Comparison of ENCODE assay signal across 8 cellular contexts in the genomic region with DNA sequence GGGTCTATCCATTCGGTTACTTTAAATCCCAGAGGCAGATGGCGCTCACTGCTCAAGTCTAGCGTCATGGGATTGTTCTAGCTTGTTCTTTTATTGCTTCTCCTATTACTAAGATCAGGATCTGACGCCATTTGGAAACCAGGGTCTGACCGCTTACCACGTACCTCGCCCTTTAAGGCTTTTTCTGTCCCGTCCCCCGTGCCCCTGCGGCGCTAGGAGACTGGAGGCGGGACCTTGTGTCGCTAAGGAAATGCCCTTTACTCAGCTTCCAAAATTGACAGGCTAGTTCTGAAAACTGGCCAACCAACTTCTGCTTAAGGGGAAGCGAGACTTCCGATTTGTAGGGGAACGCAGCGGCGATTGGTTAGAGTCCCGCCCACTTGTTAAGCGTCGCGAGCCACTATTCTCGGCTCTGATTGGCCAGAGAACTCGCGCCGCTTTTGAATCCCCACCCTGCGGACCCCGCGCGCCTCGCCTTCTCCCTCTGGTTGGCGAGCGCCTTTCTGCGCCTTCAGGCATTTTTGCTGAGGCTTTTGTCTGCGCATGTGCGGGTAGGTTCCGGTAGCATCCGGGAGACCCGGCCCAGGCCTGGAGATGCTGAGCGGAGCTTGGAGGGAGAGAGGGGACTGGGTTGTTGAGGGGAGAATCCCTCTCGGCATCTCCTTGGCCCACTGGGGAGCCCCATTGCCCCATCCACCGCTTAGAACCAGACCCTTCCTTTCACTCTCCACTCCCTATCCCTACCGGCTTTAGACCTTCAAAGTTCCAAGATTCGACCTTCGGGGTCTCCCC. TPM values are rescaled to one million over a fixed set of nuclear protein-coding genes. Genes with fewer than 3 reads are reported as not detected.
A peak's percentile ranks its signal among the peaks of the same experiment; 100 is the strongest.
DNase-seq lines count a peak whose midpoint lies in the region; ATAC-seq and TF ChIP-seq lines count a peak whose summit lies in the region.

No MANE protein-coding gene starts in this region.

- TF ChIP-seq CTCF in fibroblast of pulmonary artery (IDR thresholded peaks at IDR 0.05; ENCODE audit: low read length, missing control alignments) (no peak), natural killer cell (IDR thresholded peaks at IDR 0.05) (no peak)

- peak overlapping the region; percentile 93 for H3K4me3 Mint-ChIP-seq in activated T-helper 2 cell treated with anti-CD3 and anti-CD28 coated beads, Interferon-gamma antibody, Interleukin-2, Interleukin-4, amounts not matched to agents 10 μg/mL and 5 μg/mL and 100 μg/mL, durations not matched to agents 14 hours and 24 hours and 36 hours (ENCODE audit: low read depth)
- H3K4me3 Mint-ChIP-seq in natural killer cell = peak overlapping the region; percentile 90

- DNase-seq in COLO829 (ENCODE audit: low spot score) (peak; percentile 96), HS-27A (ENCODE audit: low read depth) (peak; percentile 94), RPMI8226 (peak; percentile 98), fibroblast of pulmonary artery (ENCODE audit: low read depth) (peak; percentile 99), natural killer cell (peak; percentile 91)
- DNase-seq in activated T-helper 2 cell treated with anti-CD3 and anti-CD28 coated beads, Interferon-gamma antibody, Interleukin-2, Interleukin-4, amounts not matched to agents 10 μg/mL and 5 μg/mL and 100 μg/mL, durations not matched to agents 14 hours and 24 hours and 36 hours (ENCODE audit: low spot score) = peak; percentile 96
- DNase-seq in stimulated activated naive CD4-positive, alpha-beta T cell (lab: John Stamatoyannopoulos, UW) = peak; percentile 70 to 88 (median 86)

- no peaks in the 10 kb centered on the region for H3K9me3 Mint-ChIP-seq in activated T-helper 2 cell treated with anti-CD3 and anti-CD28 coated beads, Interferon-gamma antibody, Interleukin-2, Interleukin-4, amounts not matched to agents 10 μg/mL and 5 μg/mL and 100 μg/mL, durations not matched to agents 14 hours and 24 hours and 36 hours
- H3K9me3 Mint-ChIP-seq in natural killer cell = no peaks in the 10 kb centered on the region

- no peaks in the 10 kb centered on the region for H3K36me3 Mint-ChIP-seq in activated T-helper 2 cell treated with anti-CD3 and anti-CD28 coated beads, Interferon-gamma antibody, Interleukin-2, Interleukin-4, amounts not matched to agents 10 μg/mL and 5 μg/mL and 100 μg/mL, durations not matched to agents 14 hours and 24 hours and 36 hours (ENCODE audit: low read depth)
- H3K36me3 Mint-ChIP-seq in natural killer cell = no peaks in the 10 kb centered on the region

- H3K27ac Mint-ChIP-seq in activated T-helper 2 cell treated with anti-CD3 and anti-CD28 coated beads, Interferon-gamma antibody, Interleukin-2, Interleukin-4, amounts not matched to agents 10 μg/mL and 5 μg/mL and 100 μg/mL, durations not matched to agents 14 hours and 24 hours and 36 hours = peak overlapping the region; percentile 98
- H3K27ac Mint-ChIP-seq in natural killer cell = peak overlapping the region; percentile 96 to 97

- H3K27me3 Mint-ChIP-seq in activated T-helper 2 cell treated with anti-CD3 and anti-CD28 coated beads, Interferon-gamma antibody, Interleukin-2, Interleukin-4, amounts not matched to agents 10 μg/mL and 5 μg/mL and 100 μg/mL, durations not matched to agents 14 hours and 24 hours and 36 hours (ENCODE audit: low read depth) = no peaks in the 10 kb centered on the region
- H3K27me3 Mint-ChIP-seq in natural killer cell (ENCODE audit: low read depth in 2 of 2) = no peaks in the 10 kb centered on the region

- intact Hi-C loops in activated T-helper 2 cell treated with anti-CD3 and anti-CD28 coated beads, Interferon-gamma antibody, Interleukin-2, Interleukin-4, amounts not matched to agents 10 μg/mL and 5 μg/mL and 100 μg/mL, durations not matched to agents 14 hours and 24 hours and 36 hours (cut with micrococcal nuclease) = loop anchor here (1.0 to 2.0 kb wide), 6 partner anchors 21 to 138 kb away; a partner anchor contains a TSS
- intact Hi-C loops in natural killer cell (cut with micrococcal nuclease) = loop anchor here (1.0 kb wide), 1 partner anchor 22 kb away; a partner anchor contains a TSS

- ATAC-seq in GM19468 (IDR thresholded peaks at IDR 0.05; ENCODE audit: extremely low read depth, unreplicated experiment) (peak; percentile 87), natural killer cell (peak; percentile 77 to 92 (median 85))

- H3K4me1 Mint-ChIP-seq in activated T-helper 2 cell treated with anti-CD3 and anti-CD28 coated beads, Interferon-gamma antibody, Interleukin-2, Interleukin-4, amounts not matched to agents 10 μg/mL and 5 μg/mL and 100 μg/mL, durations not matched to agents 14 hours and 24 hours and 36 hours (ENCODE audit: low read depth) = peaks cover 51% of the 10 kb centered on the region
- H3K4me1 Mint-ChIP-seq in natural killer cell = peaks cover 66 to 84% of the 10 kb centered on the region in 2 donors

- H3K4me3 ChIP-seq in fibroblast of pulmonary artery (replicated peaks; ENCODE audit: low read depth, low read length) = peak overlapping the region; percentile 53

RNA-seq across cellular contexts. Expression of a gene that starts 3.9 kb away (rescaled TPM):
- 0.14 and 0.27 TPM in 2 replicates for total RNA-seq in activated T-helper 2 cell treated with anti-CD3 and anti-CD28 coated beads, Interferon-gamma antibody, Interleukin-2, Interleukin-4, amounts not matched to agents 10 μg/mL and 5 μg/mL and 100 μg/mL, durations not matched to agents 14 hours and 24 hours and 36 hours
- total RNA-seq in natural killer cell = 1 to 10 TPM; 1.4 to 3.6 (median 1.7) TPM

RNA-seq across cellular contexts. Expression of a gene that starts 6.5 kb away (rescaled TPM):
- total RNA-seq in activated T-helper 2 cell treated with anti-CD3 and anti-CD28 coated beads, Interferon-gamma antibody, Interleukin-2, Interleukin-4, amounts not matched to agents 10 μg/mL and 5 μg/mL and 100 μg/mL, durations not matched to agents 14 hours and 24 hours and 36 hours = not detected in 2 replicates
- total RNA-seq in natural killer cell = 10 to 100 TPM in 1 of 3 donors, 1 to 10 TPM in 2; 5.9 to 10.3 (median 8.5) TPM

RNA-seq across cellular contexts. Expression of a gene that starts 21.8 kb away (rescaled TPM):
- total RNA-seq in activated T-helper 2 cell treated with anti-CD3 and anti-CD28 coated beads, Interferon-gamma antibody, Interleukin-2, Interleukin-4, amounts not matched to agents 10 μg/mL and 5 μg/mL and 100 μg/mL, durations not matched to agents 14 hours and 24 hours and 36 hours = 332 and 342 TPM in 2 replicates
- total RNA-seq in natural killer cell = 1,000 to 10,000 TPM; 2,907 to 3,894 (median 3,151) TPM

RNA-seq across cellular contexts. Expression of a gene that starts 23.2 kb away (rescaled TPM):
- 4.0 and 6.6 TPM in 2 replicates for total RNA-seq in activated T-helper 2 cell treated with anti-CD3 and anti-CD28 coated beads, Interferon-gamma antibody, Interleukin-2, Interleukin-4, amounts not matched to agents 10 μg/mL and 5 μg/mL and 100 μg/mL, durations not matched to agents 14 hours and 24 hours and 36 hours
- 10 to 100 TPM in 1 of 3 donors, 1 to 10 TPM in 2; 1.7 to 28.9 (median 6.6) TPM for total RNA-seq in natural killer cell

RNA-seq across cellular contexts. Expression of a gene that starts 25.4 kb away (rescaled TPM):
- 13.8 and 14.9 TPM in 2 replicates for total RNA-seq in activated T-helper 2 cell treated with anti-CD3 and anti-CD28 coated beads, Interferon-gamma antibody, Interleukin-2, Interleukin-4, amounts not matched to agents 10 μg/mL and 5 μg/mL and 100 μg/mL, durations not matched to agents 14 hours and 24 hours and 36 hours
- 10 to 100 TPM; 72.8 to 83.2 (median 75.3) TPM for total RNA-seq in natural killer cell

Comparison
In these comparisons a context has a peak if more than half of its experiments do, and no peak if none do; other contexts are left out.
1. Peak in every context shown above with its lines: DNase-seq, ATAC-seq and H3K4me3 ChIP-seq.